ENCODE assay signal across 25 cellular contexts in the genomic region with DNA sequence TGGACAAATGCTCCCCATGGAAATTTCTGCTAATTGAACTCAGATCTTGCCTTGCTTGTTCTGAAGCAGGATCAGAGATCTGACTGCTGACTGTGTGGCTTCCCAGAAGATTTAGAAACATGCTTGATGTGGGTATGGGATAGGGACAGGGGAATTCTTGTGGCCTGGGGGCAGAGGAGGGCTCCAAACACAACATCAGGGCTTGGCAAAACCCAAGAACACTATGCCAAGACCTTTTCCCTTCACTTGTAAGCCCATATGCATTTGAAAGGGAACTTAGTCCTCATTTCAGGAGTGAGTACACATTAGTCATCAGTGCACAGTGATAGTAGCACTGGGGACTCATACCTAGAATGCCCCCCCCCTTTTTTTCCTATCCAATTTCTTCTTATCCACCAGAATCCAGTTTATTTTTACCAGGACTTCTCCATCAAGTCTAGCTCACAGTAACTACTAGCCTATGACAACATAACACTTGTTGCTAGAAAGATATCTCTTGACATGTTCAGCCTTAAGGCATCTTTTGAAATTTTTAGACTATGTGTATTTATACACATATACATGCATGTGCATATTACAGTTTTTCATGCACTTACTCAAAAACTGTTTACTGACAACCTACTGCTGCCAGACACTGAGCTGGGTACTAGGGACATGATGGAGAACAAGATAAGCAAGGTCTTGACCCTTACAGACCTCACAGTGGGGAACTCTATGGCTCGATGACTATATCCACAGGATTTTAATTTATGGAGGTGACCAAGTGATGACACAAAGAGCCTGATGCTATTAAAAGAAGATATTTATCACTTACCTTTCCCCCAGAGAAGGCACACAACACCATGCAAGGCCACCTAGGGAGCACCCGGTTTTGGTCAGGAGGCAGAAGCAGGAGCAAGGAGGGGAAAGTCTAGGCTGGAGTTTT.
DNase-seq lines count a peak whose midpoint lies in the region; ATAC-seq, FAIRE-seq and TF ChIP-seq lines count a peak whose summit lies in the region.
"Had no signal": no experiment of that assay in that cellular context is flagged by ENCODE, and none has a peak within 500 bp of the region (broad histone marks: within the 10 kb centered on the region; RNA-seq: fewer than 3 reads in every experiment).

No MANE protein-coding gene starts in this region.

- CTCF ChIA-PET in A549 (lab: Yijun Ruan, JAX), result no interaction called here
- CTCF ChIA-PET in HEK293 (lab: Yijun Ruan, JAX), result no interaction called here

- ATAC-seq in A549, result no peak
- ATAC-seq in activated T-helper 17 cell treated with anti-CD3 and anti-CD28 coated beads, Interleukin-2, amount 50 U/mL, for 72 hours (replicated peaks), result peak; percentile 93
- ATAC-seq: activated CD8-positive, alpha-beta T cell treated with anti-CD3 and anti-CD28 coated beads, Interleukin-2, amount 10 ng/mL, durations not matched to agents 7 days and 5 days; CD8-positive, alpha-beta T cell; HepG2; T-helper 17 cell had no signal

- H3K36me3 Mint-ChIP-seq in activated T-helper 17 cell treated with anti-CD3 and anti-CD28 coated beads, Interleukin-2, amount 50 U/mL, for 72 hours (ENCODE audit: low read depth), result no peaks in the 10 kb centered on the region
- H3K36me3 Mint-ChIP-seq: CD8-positive, alpha-beta T cell had no signal

- TF ChIP-seq CTCF in A549 (IDR thresholded peaks at IDR 0.05) (no peak), HEK293 (tag by site-specific recombination; IDR thresholded peaks at IDR 0.05) (no peak), fibroblast of lung (conservative IDR thresholded peaks at IDR 0.05 in 1 of 2, IDR thresholded peaks at IDR 0.05 in 1 of 2; ENCODE audit: low read depth in 1 of 2, low read length in 2 of 2) (no peak), right atrium auricular region (IDR thresholded peaks at IDR 0.05) (no peak)

- H3K27ac ChIP-seq in A549, result no peak overlapping the region
- H3K27ac ChIP-seq in HEK293 (ENCODE audit: extremely low read depth, low read depth, low read length), result no peak overlapping the region
- no peak overlapping the region for H3K27ac ChIP-seq in fibroblast of lung (ENCODE audit: insufficient read depth, low read length)
- no peak overlapping the region for H3K27ac ChIP-seq in right atrium auricular region
- H3K27ac ChIP-seq: coronary artery, sigmoid colon, vagina, WERI-Rb-1 had no signal

- DNase-seq in A549 (ENCODE audit: low read depth in 1 of 2, low spot score in 1 of 2) (no peak), fibroblast of lung (ENCODE audit: low read depth in 2 of 2) (peak; percentile 23 to 61), right atrium auricular region (ENCODE audit: low spot score) (no peak), NCI-H345 treated with DMSO at 0.1 percent for 48 hours (lab: John Stamatoyannopoulos, UW; ENCODE audit: unreplicated experiment) (no peak), posterior vena cava (ENCODE audit: low spot score) (no peak), SHP77 (lab: John Stamatoyannopoulos, UW) (no peak)
- DNase-seq: activated CD8-positive, alpha-beta T cell treated with anti-CD3 and anti-CD28 coated beads, Interleukin-2, amount 10 ng/mL, durations not matched to agents 7 days and 5 days; activated effector memory CD4-positive, alpha-beta T cell treated with Interleukin-2 at 50 U/mL for 16 hours; CD8-positive, alpha-beta T cell; MM.1S; NCI-H1694 treated with DMSO at 0.1 percent for 48 hours; NCI-H345; NK-92 treated with Interleukin-12 subunit alpha and Interleukin-12 subunit beta, amount 100 ng/mL, for 24 hours; occipital lobe; SIG-M5; sigmoid colon; stimulated activated CD4-positive, alpha-beta T cell treated with anti-CD3 and anti-CD28 coated beads, Interleukin-1b, Interleukin-23, amount 100 ng/mL, for 48 hours; T-helper 17 cell; WERI-Rb-1 had no signal

- FAIRE-seq in A549 (lab: Jason Lieb, UNC), result no peak
- FAIRE-seq: H1, HepG2 had no signal

- H3K27me3 ChIP-seq in fibroblast of lung (ENCODE audit: control insufficient read depth, insufficient read depth, low read length) (no peaks in the 10 kb centered on the region), right atrium auricular region (no peaks in the 10 kb centered on the region)
- H3K27me3 ChIP-seq: sigmoid colon, vagina had no signal

- POLR2A ChIA-PET in A549 (lab: Yijun Ruan, JAX) (no interaction called here), HEK293 (lab: Yijun Ruan, JAX) (no interaction called here)

- peaks cover 27% of the 10 kb centered on the region for H3K4me1 Mint-ChIP-seq in activated T-helper 17 cell treated with anti-CD3 and anti-CD28 coated beads, Interleukin-2, amount 50 U/mL, for 72 hours

- TF ChIP-seq RAD21 in A549 (conservative IDR thresholded peaks at IDR 0.05 in 1 of 2, IDR thresholded peaks at IDR 0.05 in 1 of 2), result no peak

- H3K4me3 Mint-ChIP-seq in activated T-helper 17 cell treated with anti-CD3 and anti-CD28 coated beads, Interleukin-2, amount 50 U/mL, for 72 hours, result no peak overlapping the region
- H3K4me3 Mint-ChIP-seq: activated CD8-positive, alpha-beta T cell treated with anti-CD3 and anti-CD28 coated beads, Interleukin-2, amount 10 ng/mL, durations not matched to agents 7 days and 5 days; CD8-positive, alpha-beta T cell; T-helper 17 cell had no signal

- H3K4me3 ChIP-seq in A549 (no peak overlapping the region), HEK293 (ENCODE audit: low read depth, low read length) (no peak overlapping the region), fibroblast of lung (replicated peaks in 1 of 4; ENCODE audit: control extremely low read depth in 1 of 4, insufficient read depth in 1 of 4, low read depth in 3 of 4, low read length in 4 of 4) (no peak overlapping the region), right atrium auricular region (no peak overlapping the region)
- H3K4me3 ChIP-seq: coronary artery, sigmoid colon, vagina had no signal

- no peak overlapping the region for H3K9ac ChIP-seq in fibroblast of lung (ENCODE audit: insufficient read depth, low read length)

- no peaks in the 10 kb centered on the region for H3K79me2 ChIP-seq in fibroblast of lung (ENCODE audit: control insufficient read depth, insufficient read depth, low read length)

- H2AFZ ChIP-seq in fibroblast of lung (ENCODE audit: low read length), result no peak overlapping the region

- H3K36me3 ChIP-seq in HEK293 (ENCODE audit: control insufficient read depth in 2 of 2, insufficient read depth in 1 of 2, low read length in 2 of 2) (no peaks in the 10 kb centered on the region), fibroblast of lung (ENCODE audit: control insufficient read depth, insufficient read depth, low read length) (no peaks in the 10 kb centered on the region), right atrium auricular region (no peaks in the 10 kb centered on the region)
- H3K36me3 ChIP-seq: sigmoid colon, vagina, WERI-Rb-1 had no signal

- H3K27me3 Mint-ChIP-seq in activated T-helper 17 cell treated with anti-CD3 and anti-CD28 coated beads, Interleukin-2, amount 50 U/mL, for 72 hours, result no peaks in the 10 kb centered on the region
- H3K27me3 Mint-ChIP-seq: T-helper 17 cell had no signal

- H3K9me3 ChIP-seq in A549 (no peaks in the 10 kb centered on the region), HEK293 (ENCODE audit: control insufficient read depth, insufficient read depth, low read depth, low read length) (no peaks in the 10 kb centered on the region), fibroblast of lung (ENCODE audit: control insufficient read depth, insufficient read depth, low read depth, low read length) (no peaks in the 10 kb centered on the region), right atrium auricular region (no peaks in the 10 kb centered on the region)
- H3K9me3 ChIP-seq: sigmoid colon, vagina had no signal

- no peaks in the 10 kb centered on the region for H4K20me1 ChIP-seq in fibroblast of lung (ENCODE audit: control insufficient read depth, extremely low read depth, insufficient read depth, low read length)

- peaks cover 2% of the 10 kb centered on the region for H3K9me3 Mint-ChIP-seq in activated T-helper 17 cell treated with anti-CD3 and anti-CD28 coated beads, Interleukin-2, amount 50 U/mL, for 72 hours
- H3K9me3 Mint-ChIP-seq: CD8-positive, alpha-beta T cell had no signal

- WGBS in A549 (ENCODE audit: missing lambda C conversion rate), result 47% methylated on average over 2 of the region's 2 CpGs

- no peak for TF ChIP-seq EP300 in A549 (IDR thresholded peaks at IDR 0.05)

- H3K27ac Mint-ChIP-seq in activated T-helper 17 cell treated with anti-CD3 and anti-CD28 coated beads, Interleukin-2, amount 50 U/mL, for 72 hours, result no peak overlapping the region
- H3K27ac Mint-ChIP-seq: activated CD8-positive, alpha-beta T cell treated with anti-CD3 and anti-CD28 coated beads, Interleukin-2, amount 10 ng/mL, durations not matched to agents 7 days and 5 days; CD8-positive, alpha-beta T cell; T-helper 17 cell had no signal

- intact Hi-C loops in posterior vena cava (cut with DNase I), result no loop called here

- H3K4me1 ChIP-seq in A549, result peaks cover 6% of the 10 kb centered on the region; the same call in 1 of the 3 replicates
- H3K4me1 ChIP-seq in HEK293 (ENCODE audit: control insufficient read depth, insufficient read depth, low read length), result no peaks in the 10 kb centered on the region
- no peaks in the 10 kb centered on the region for H3K4me1 ChIP-seq in fibroblast of lung (ENCODE audit: control insufficient read depth, extremely low read depth, insufficient read depth, low read length)
- no peaks in the 10 kb centered on the region for H3K4me1 ChIP-seq in right atrium auricular region
- H3K4me1 ChIP-seq: sigmoid colon, vagina had no signal

- TF ChIP-seq POLR2A in A549 (IDR thresholded peaks at IDR 0.05; ENCODE audit: low read length), result no peak

- no peak overlapping the region for H3K4me2 ChIP-seq in A549
- H3K4me2 ChIP-seq in fibroblast of lung (ENCODE audit: extremely low read depth, insufficient read depth, low read length), result no peak overlapping the region

TF ChIP-seq in A549, 52 proteins besides CTCF, POLR2A, EP300 and RAD21:
- TF ChIP-seq ZSCAN20 (CRISPR knock-in tag; IDR thresholded peaks at IDR 0.05) (no peak), GATA3 (IDR thresholded peaks at IDR 0.05; ENCODE audit: borderline replicate concordance) (peak; percentile 14; the same call in 1 of the 2 replicates), FOSL2 (IDR thresholded peaks at IDR 0.05) (no peak), FOSL2 (CRISPR knock-in tag; IDR thresholded peaks at IDR 0.05) (no peak)

TF ChIP-seq in HEK293, 187 proteins besides CTCF, POLR2A, EP300 and RAD21:
- TF ChIP-seq ZNF558 (tag by site-specific recombination; IDR thresholded peaks at IDR 0.05), result no peak
- TF ChIP-seq ZNF529 (tag by site-specific recombination; IDR thresholded peaks at IDR 0.05; ENCODE audit: insufficient replicate concordance), result no peak
- TF ChIP-seq GLI2 (tag by site-specific recombination; IDR thresholded peaks at IDR 0.05; ENCODE audit: borderline replicate concordance, low read depth), result no peak
- TF ChIP-seq SCRT2 (tag by site-specific recombination; IDR thresholded peaks at IDR 0.05), result peak; percentile 71
- no peak for TF ChIP-seq ZNF114 (tag by site-specific recombination; IDR thresholded peaks at IDR 0.05)
- TF ChIP-seq ZNF37A (tag by site-specific recombination; IDR thresholded peaks at IDR 0.05), result no peak
- no peak for TF ChIP-seq ZNF837 (tag by site-specific recombination; IDR thresholded peaks at IDR 0.05)

Comparison
In these comparisons a context has a peak if more than half of its experiments do, and no peak if none do; other contexts are left out.
1. DNase-seq: peak in fibroblast of lung (2 of 2); none in A549 (0 of 2), right atrium auricular region (single experiment), NCI-H345 treated with DMSO at 0.1 percent for 48 hours (single experiment), posterior vena cava (single experiment) and SHP77 (0 of 2).